In genomic region chr3:11556234-11556633, GRCh38 we compare ENCODE assay signal across 17 cellular contexts.
DNase-seq lines count a peak whose midpoint lies in the region; TF ChIP-seq lines count a peak whose summit lies in the region.
"Had no signal": no experiment of that assay in that cellular context is flagged by ENCODE, and none has a peak within 500 bp of the region (broad histone marks: within the 10 kb centered on the region; RNA-seq: fewer than 3 reads in every experiment).

No MANE protein-coding gene starts in this region.

- no peak overlapping the region for H3K4me3 Mint-ChIP-seq in activated T-cell treated with anti-CD3 and anti-CD28 coated beads, Interleukin-2, amount 50 U/mL, for 24 hours
- H3K4me3 Mint-ChIP-seq in nephron progenitor cell, result peak overlapping the region; percentile 47
- H3K4me3 Mint-ChIP-seq: CD8-positive, alpha-beta T cell had no signal

- H3K27me3 ChIP-seq in transverse colon, result no peaks in the 10 kb centered on the region
- H3K27me3 ChIP-seq: colonic mucosa, esophagus squamous epithelium had no signal

- H3K36me3 ChIP-seq in transverse colon, result no peaks in the 10 kb centered on the region
- H3K36me3 ChIP-seq: colonic mucosa had no signal

- TF ChIP-seq EP300 in transverse colon (IDR thresholded peaks at IDR 0.05; ENCODE audit: low read depth), result no peak

- H3K27ac ChIP-seq in coronary artery (peak overlapping the region; percentile 80 to 85), transverse colon (peak overlapping the region; percentile 23 to 52 (median 44))
- H3K27ac ChIP-seq: colonic mucosa had no signal

- intact Hi-C loops in transverse colon (cut with DNase I; ENCODE audit: low total_unique reads), result no loop called here

- WGBS in transverse colon (ENCODE audit: low coverage in 1 of 2), 2 donors, result 86 to 90% methylated on average over 7 to 14 of the region's 14 CpGs

- no peak for DNase-seq in activated T-cell treated with anti-CD3 and anti-CD28 coated beads, Interleukin-2, amount 50 U/mL, for 24 hours
- no peak for DNase-seq in activated T-cell treated with anti-CD3 and anti-CD28 coated beads, Interleukin-2, amount 50 U/mL, for 48 hours
- DNase-seq in coronary artery (ENCODE audit: low spot score), result no peak
- no peak for DNase-seq in nephron progenitor cell
- DNase-seq in transverse colon, result no peak
- no peak for DNase-seq in DMS79 (lab: John Stamatoyannopoulos, UW)
- DNase-seq in GM19240 (ENCODE audit: insufficient read length, low spot score), result no peak
- no peak for DNase-seq in pons (ENCODE audit: low spot score)
- DNase-seq: 8988T; activated CD8-positive, alpha-beta memory T cell treated with anti-CD3 and anti-CD28 coated beads, Interleukin-2, amount 50 U/mL, for 4 hours; CD8-positive, alpha-beta T cell; colonic mucosa; esophagus squamous epithelium; hippocampal formation; NCI-H2081; NCI-H774 had no signal

- H3K9me3 ChIP-seq in transverse colon, result no peaks in the 10 kb centered on the region
- H3K9me3 ChIP-seq: colonic mucosa, esophagus squamous epithelium had no signal

- H3K4me3 ChIP-seq in coronary artery (no peak overlapping the region), transverse colon (no peak overlapping the region)
- H3K4me3 ChIP-seq: colonic mucosa, esophagus squamous epithelium, skin epidermis had no signal

- TF ChIP-seq CTCF in coronary artery (IDR thresholded peaks at IDR 0.05), result no peak
- TF ChIP-seq CTCF in nephron progenitor cell (IDR thresholded peaks at IDR 0.05), result no peak
- TF ChIP-seq CTCF in transverse colon (IDR thresholded peaks at IDR 0.05), result no peak

- in situ Hi-C loops in transverse colon (cut with MboI; ENCODE audit: low pct_ligation_motif_present in 1 of 4, low pct_unique_long_range_greater_than_20kb in 1 of 4, low sequenced_read_pairs in 3 of 4), result no loop called here

- peaks cover 85% of the 10 kb centered on the region for H3K36me3 Mint-ChIP-seq in activated T-cell treated with anti-CD3 and anti-CD28 coated beads, Interleukin-2, amount 50 U/mL, for 24 hours (ENCODE audit: low read depth)
- peaks cover 60% of the 10 kb centered on the region for H3K36me3 Mint-ChIP-seq in nephron progenitor cell (ENCODE audit: low read depth)

- peak overlapping the region; percentile 18 for H3K27ac Mint-ChIP-seq in activated T-cell treated with anti-CD3 and anti-CD28 coated beads, Interleukin-2, amount 50 U/mL, for 24 hours
- H3K27ac Mint-ChIP-seq in nephron progenitor cell, result peak overlapping the region; percentile 70
- H3K27ac Mint-ChIP-seq: CD8-positive, alpha-beta T cell had no signal

- peaks cover 2% of the 10 kb centered on the region for H3K9me3 Mint-ChIP-seq in activated T-cell treated with anti-CD3 and anti-CD28 coated beads, Interleukin-2, amount 50 U/mL, for 24 hours
- H3K9me3 Mint-ChIP-seq in nephron progenitor cell, result peaks cover 12% of the 10 kb centered on the region
- H3K9me3 Mint-ChIP-seq: CD8-positive, alpha-beta T cell had no signal

- peaks cover 14 to 34% (median 18%) of the 10 kb centered on the region in 4 donors for H3K4me1 ChIP-seq in transverse colon
- H3K4me1 ChIP-seq: colonic mucosa had no signal

- no peak for TF ChIP-seq POLR2A in transverse colon (IDR thresholded peaks at IDR 0.05)

- peaks cover 14% of the 10 kb centered on the region for H3K4me1 Mint-ChIP-seq in activated T-cell treated with anti-CD3 and anti-CD28 coated beads, Interleukin-2, amount 50 U/mL, for 24 hours (ENCODE audit: low read depth)
- peaks cover 67% of the 10 kb centered on the region for H3K4me1 Mint-ChIP-seq in nephron progenitor cell

- no peaks in the 10 kb centered on the region for H3K27me3 Mint-ChIP-seq in activated T-cell treated with anti-CD3 and anti-CD28 coated beads, Interleukin-2, amount 50 U/mL, for 24 hours
- no peaks in the 10 kb centered on the region for H3K27me3 Mint-ChIP-seq in nephron progenitor cell (ENCODE audit: low read depth, poor library complexity)
